Comparison of ENCODE assay signal across 20 cellular contexts in genomic region chr4:137635596-137635995, GRCh38.
DNase-seq lines count a peak whose midpoint lies in the region; ATAC-seq and TF ChIP-seq lines count a peak whose summit lies in the region.
"Had no signal": no experiment of that assay in that cellular context is flagged by ENCODE, and none has a peak within 500 bp of the region (broad histone marks: within the 10 kb centered on the region; RNA-seq: fewer than 3 reads in every experiment).

No MANE protein-coding gene starts in this region.

- H3K27me3 Mint-ChIP-seq in WTC11 (ENCODE audit: low read depth) = no peaks in the 10 kb centered on the region
- H3K27me3 Mint-ChIP-seq: activated CD8-positive, alpha-beta T cell treated with anti-CD3 and anti-CD28 coated beads for 36 hours had no signal

- H4K8ac ChIP-seq in IMR-90 (ENCODE audit: low read depth in 2 of 2, low read length in 2 of 2) = peak overlapping the region; percentile 30 to 75; a peak in 3 of 4 replicates

- no peak overlapping the region for H2BK15ac ChIP-seq in IMR-90 (ENCODE audit: low read depth, low read length)

- no peak overlapping the region for H2AK9ac ChIP-seq in IMR-90 (replicated peaks; ENCODE audit: low read depth, low read length, poor library complexity)

- H3K4me1 ChIP-seq in A673 (ENCODE audit: insufficient read depth, low read length, poor library complexity, severe bottlenecking) (peaks cover 25% of the 10 kb centered on the region), IMR-90 (ENCODE audit: control insufficient read depth, insufficient read depth, low read length) (peaks cover 5% of the 10 kb centered on the region; the same call in 1 of the 2 replicates)
- H3K4me1 ChIP-seq: right lobe of liver, stomach had no signal

- no peaks in the 10 kb centered on the region for H3K79me1 ChIP-seq in IMR-90 (ENCODE audit: low read depth in 1 of 2, low read length in 2 of 2)

- 0 out of 2 replicates have a peak overlapping the region, but pooled peaks have one; percentile 60 for H3K9ac ChIP-seq in IMR-90 (ENCODE audit: low read depth, low read length)

- H2BK120ac ChIP-seq in IMR-90 (ENCODE audit: low read depth, low read length) = peak overlapping the region; percentile 81; the same call in 1 of the 2 replicates

- peak overlapping the region; percentile 57 for H2BK5ac ChIP-seq in IMR-90 (ENCODE audit: low read depth, low read length, poor library complexity, severe bottlenecking)

- intact Hi-C loops in A673 (cut with micrococcal nuclease; ENCODE audit: unreplicated experiment) = no loop called here
- intact Hi-C loops in IMR-90 (cut with micrococcal nuclease) = loop anchor here (1.0 kb wide), 1 partner anchor 11 kb away; no protein-coding TSS in a partner anchor

- peak overlapping the region; percentile 36; the same call in 1 of the 2 replicates for H3K27ac Mint-ChIP-seq in WTC11
- H3K27ac Mint-ChIP-seq: activated CD8-positive, alpha-beta T cell treated with anti-CD3 and anti-CD28 coated beads for 36 hours; activated T-cell treated with anti-CD3 and anti-CD28 coated beads, Interleukin-2, amount 50 U/mL, for 72 hours; HFFc6 had no signal

- TF ChIP-seq CTCF in A673 (conservative IDR thresholded peaks at IDR 0.05; ENCODE audit: low read depth, low read length) (no peak), IMR-90 (conservative IDR thresholded peaks at IDR 0.05; ENCODE audit: low read depth, low read length) (no peak), WTC11 (IDR thresholded peaks at IDR 0.05) (no peak)

- H3K27me3 ChIP-seq in A673 (replicated peaks; ENCODE audit: insufficient read depth, low read depth, low read length, poor library complexity) = no peaks in the 10 kb centered on the region
- H3K27me3 ChIP-seq in IMR-90 (ENCODE audit: control insufficient read depth, insufficient read depth, low read length) = no peaks in the 10 kb centered on the region
- H3K27me3 ChIP-seq: esophagus squamous epithelium, neutrophil, right lobe of liver, stomach had no signal

- no CpG with 5 or more reads among the region's 1 CpG for WGBS in IMR-90 (ENCODE audit: extremely low coverage in 2 of 2, insufficient read length in 1 of 2), 2 experiments

- TF ChIP-seq POLR2A in IMR-90 (IDR thresholded peaks at IDR 0.05; ENCODE audit: low read depth, low read length) = no peak
- TF ChIP-seq POLR2A in GM18505 (IDR thresholded peaks at IDR 0.05; ENCODE audit: borderline replicate concordance, extremely low read depth, insufficient read depth, insufficient read length) = no peak

- no peak overlapping the region for H3K4me3 Mint-ChIP-seq in WTC11
- H3K4me3 Mint-ChIP-seq: activated CD8-positive, alpha-beta T cell treated with anti-CD3 and anti-CD28 coated beads for 36 hours; activated T-cell treated with anti-CD3 and anti-CD28 coated beads, Interleukin-2, amount 50 U/mL, for 72 hours; HFFc6 had no signal

- BruUV-seq in A673 (replicated peaks; lab: Mats Ljungman, UMichigan) (no TSS peak), IMR-90 (replicated peaks; lab: Mats Ljungman, UMichigan) (no TSS peak)

- no peak for ATAC-seq in IMR-90 (ENCODE audit: low read depth)
- no peak for ATAC-seq in WTC11
- no peak for ATAC-seq in HG02610 (IDR thresholded peaks at IDR 0.05; ENCODE audit: unreplicated experiment)
- ATAC-seq in GM18505 (IDR thresholded peaks at IDR 0.05; ENCODE audit: unreplicated experiment) = no peak
- ATAC-seq: activated CD8-positive, alpha-beta T cell treated with anti-CD3 and anti-CD28 coated beads for 36 hours; activated T-cell treated with anti-CD3 and anti-CD28 coated beads, Interleukin-2, amount 50 U/mL, for 72 hours had no signal

- H3K4me3 ChIP-seq in A673 (ENCODE audit: low read depth, low read length, poor library complexity, severe bottlenecking) (no peak overlapping the region), IMR-90 (ENCODE audit: insufficient read depth, low read depth, low read length) (no peak overlapping the region)
- H3K4me3 ChIP-seq: esophagus squamous epithelium, right lobe of liver, stomach had no signal

- peak overlapping the region; percentile 64 for H3K27ac ChIP-seq in A673 (ENCODE audit: low read depth, low read length, poor library complexity, severe bottlenecking)
- H3K27ac ChIP-seq in IMR-90 (ENCODE audit: insufficient read depth, low read length) = peak overlapping the region; percentile 81
- H3K27ac ChIP-seq: esophagus squamous epithelium, neutrophil, right lobe of liver, stomach had no signal

- H3K9me3 ChIP-seq in A673 (ENCODE audit: low read depth, low read length, poor library complexity, severe bottlenecking) (peaks cover 9% of the 10 kb centered on the region), IMR-90 (ENCODE audit: control insufficient read depth, insufficient read depth, low read length) (no peaks in the 10 kb centered on the region)
- H3K9me3 ChIP-seq: esophagus squamous epithelium, neutrophil, right lobe of liver had no signal

- H3K18ac ChIP-seq in IMR-90 (ENCODE audit: low read depth, low read length) = peak overlapping the region; percentile 89

- peak overlapping the region; percentile 66 for H3K4me2 ChIP-seq in IMR-90 (ENCODE audit: low read depth, low read length)

- in situ Hi-C loops in IMR-90 (cut with MboI; ENCODE audit: low sequenced_read_pairs) = no loop called here

- H3K14ac ChIP-seq in IMR-90 (replicated peaks; ENCODE audit: low read depth, low read length) = no peak overlapping the region

- dilution Hi-C loops in IMR-90 (cut with HindIII; ENCODE audit: low sequenced_read_pairs, unreplicated experiment) = no loop called here

- H3K56ac ChIP-seq in IMR-90 (ENCODE audit: extremely low read depth, insufficient read depth, low read length) = no peak overlapping the region

- H3K9me1 ChIP-seq in IMR-90 (ENCODE audit: insufficient read depth, low read length) = no peaks in the 10 kb centered on the region; the same call in 1 of the 2 replicates

- H3K23ac ChIP-seq in IMR-90 (ENCODE audit: low read depth, low read length) = peak overlapping the region; percentile 51; the same call in 1 of the 2 replicates

- no peak overlapping the region for H2AK5ac ChIP-seq in IMR-90 (ENCODE audit: low read depth, low read length)

- no peak for TF ChIP-seq RAD21 in IMR-90 (IDR thresholded peaks at IDR 0.05; ENCODE audit: low read length)

- peak overlapping the region; percentile 89; the same call in 1 of the 2 replicates for H2BK20ac ChIP-seq in IMR-90 (ENCODE audit: low read depth, low read length)

- POLR2A ChIA-PET in A673 (lab: Charles Lee; ENCODE audit: low non-redundant PET) = no interaction called here
- POLR2A ChIA-PET in IMR-90 (lab: Charles Lee; ENCODE audit: unreplicated experiment) = no interaction called here
- POLR2A ChIA-PET in WTC11 (lab: Charles Lee) = no interaction called here

- no peaks in the 10 kb centered on the region for H3K9me3 Mint-ChIP-seq in WTC11
- H3K9me3 Mint-ChIP-seq: activated CD8-positive, alpha-beta T cell treated with anti-CD3 and anti-CD28 coated beads for 36 hours; HFFc6 had no signal

- CTCF ChIA-PET in A673 (lab: Charles Lee) (no interaction called here), IMR-90 (lab: Yijun Ruan, JAX) (interaction anchor here (0.6 kb wide), 1 partner anchor 479 kb away, joined by 3 read pairs; no protein-coding TSS in a partner anchor), WTC11 (lab: Charles Lee) (no interaction called here)

- H2AFZ ChIP-seq in IMR-90 (replicated peaks; ENCODE audit: low read length, poor library complexity) = no peak overlapping the region

- no peaks in the 10 kb centered on the region for H4K20me1 ChIP-seq in IMR-90 (ENCODE audit: insufficient read depth, low read length)

- H3K36me3 ChIP-seq in A673 (ENCODE audit: insufficient read depth, low read length, poor library complexity, severe bottlenecking) (no peaks in the 10 kb centered on the region), IMR-90 (ENCODE audit: control insufficient read depth, insufficient read depth, low read length) (no peaks in the 10 kb centered on the region)
- H3K36me3 ChIP-seq: esophagus squamous epithelium, neutrophil, right lobe of liver, stomach had no signal

- H4K91ac ChIP-seq in IMR-90 (ENCODE audit: insufficient read depth, low read depth, low read length) = peak overlapping the region; percentile 12; the same call in 1 of the 2 replicates

- H3K36me3 Mint-ChIP-seq in WTC11 = no peaks in the 10 kb centered on the region

- peak overlapping the region; percentile 68; the same call in 1 of the 2 replicates for H3K4ac ChIP-seq in IMR-90 (ENCODE audit: low read depth, low read length)

- DNase-seq in A673 (ENCODE audit: low spot score) (peak; percentile 95), IMR-90 (no peak), WTC11 (ENCODE audit: low spot score) (no peak), iris pigment epithelial cell (ENCODE audit: low read depth) (peak; percentile 69), activated T-cell treated with anti-CD3 and anti-CD28 coated beads for 4 hours (no peak)
- no peak for DNase-seq in activated CD4-positive, CD25-positive, alpha-beta regulatory T cell (lab: John Stamatoyannopoulos, UW)
- DNase-seq: activated CD8-positive, alpha-beta T cell treated with anti-CD3 and anti-CD28 coated beads for 36 hours; activated T-cell treated with anti-CD3 and anti-CD28 coated beads, Interleukin-2, amount 50 U/mL, for 72 hours; caudate nucleus; effector CD4-positive, alpha-beta T cell; esophagus squamous epithelium; HFFc6; hippocampal formation; midbrain; NCI-H187; right lobe of liver; stomach had no signal

- H3K4me1 Mint-ChIP-seq in WTC11 = peaks cover 10% of the 10 kb centered on the region

- H4K5ac ChIP-seq in IMR-90 (ENCODE audit: low read depth, low read length) = peak overlapping the region; percentile 80

TF ChIP-seq in IMR-90, 13 proteins besides CTCF, POLR2A, EP300 and RAD21 (continues in another document):
- TF ChIP-seq SMC3 (IDR thresholded peaks at IDR 0.05; ENCODE audit: low read depth, low read length) (no peak), RFX5 (IDR thresholded peaks at IDR 0.05; ENCODE audit: low read depth, low read length) (no peak), FOS (IDR thresholded peaks at IDR 0.05; ENCODE audit: low read depth, low read length) (no peak), RCOR1 (IDR thresholded peaks at IDR 0.05; ENCODE audit: insufficient replicate concordance, low read length) (no peak), MAFK (IDR thresholded peaks at IDR 0.05; ENCODE audit: low read depth, low read length) (no peak), MXI1 (IDR thresholded peaks at IDR 0.05; ENCODE audit: borderline replicate concordance, low read depth, low read length) (no peak)

TF ChIP-seq in WTC11, 78 proteins besides CTCF, POLR2A, EP300 and RAD21 (continues in another document):
- no peak for TF ChIP-seq USF2 (CRISPR knock-in tag; IDR thresholded peaks at IDR 0.05)
- no peak for TF ChIP-seq TCF7 (CRISPR knock-in tag; IDR thresholded peaks at IDR 0.05; ENCODE audit: low read depth)
- TF ChIP-seq SP1 (CRISPR knock-in tag; conservative IDR thresholded peaks at IDR 0.05) = no peak
- no peak for TF ChIP-seq NFE2L1 (CRISPR knock-in tag; IDR thresholded peaks at IDR 0.05)
- TF ChIP-seq TEAD1 (CRISPR knock-in tag; IDR thresholded peaks at IDR 0.05) = no peak

Comparison
In these comparisons a context has a peak if more than half of its experiments do, and no peak if none do; other contexts are left out.
1. DNase-seq: peak in A673 (single experiment) and iris pigment epithelial cell (single experiment); none in IMR-90 (single experiment), WTC11 (single experiment), activated T-cell treated with anti-CD3 and anti-CD28 coated beads for 4 hours (single experiment) and activated CD4-positive, CD25-positive, alpha-beta regulatory T cell (0 of 4).